In genomic region chr1:232385221-232385620, GRCh38 we compare ENCODE assay signal across 1 cellular context.
TF ChIP-seq lines count a peak whose summit lies in the region.

No MANE protein-coding gene starts in this region.

TF ChIP-seq in H1, 55 proteins besides CTCF, POLR2A, EP300 and RAD21:
- TF ChIP-seq JUND (IDR thresholded peaks at IDR 0.05; ENCODE audit: low read length) (no peak), CBX5 (IDR thresholded peaks at IDR 0.05; ENCODE audit: low read depth, low read length) (no peak), JUN (IDR thresholded peaks at IDR 0.05; ENCODE audit: low read depth, low read length) (no peak), BRCA1 (IDR thresholded peaks at IDR 0.05; ENCODE audit: low read depth, low read length) (no peak)
